9 cellular contexts compared by ENCODE assay signal in genomic region chr22:41563051-41563711, GRCh38. TPM values are rescaled to one million over a fixed set of nuclear protein-coding genes. Genes with fewer than 3 reads are reported as not detected.
DNase-seq lines count a peak whose midpoint lies in the region; ATAC-seq, FAIRE-seq and TF ChIP-seq lines count a peak whose summit lies in the region.
"Had no signal": no experiment of that assay in that cellular context is flagged by ENCODE, and none has a peak within 500 bp of the region (broad histone marks: within the 10 kb centered on the region; RNA-seq: fewer than 3 reads in every experiment).

No MANE protein-coding gene starts in this region.

- H3K4me3 ChIP-seq in BJ (ENCODE audit: low read depth, low read length), result peak overlapping the region; percentile 19
- H3K4me3 ChIP-seq in SK-N-SH (ENCODE audit: low read depth in 2 of 2, low read length in 1 of 2), result no peak overlapping the region
- H3K4me3 ChIP-seq in iPS-18c (ENCODE audit: insufficient read depth, low read depth, low read length), result peak overlapping the region; percentile 3; the same call in 1 of the 2 replicates
- H3K4me3 ChIP-seq in small intestine (ENCODE audit: low read depth in 1 of 2, low read length in 2 of 2), result no peak overlapping the region
- H3K4me3 ChIP-seq: Peyer's patch had no signal

- H3K27ac ChIP-seq in SK-N-SH (ENCODE audit: low read depth in 2 of 2, low read length in 1 of 2) (peak overlapping the region in 1 of 2 experiments; percentile 71; a peak in 3 of 4 replicates), small intestine (ENCODE audit: low read depth in 1 of 2, low read length in 1 of 2) (peak overlapping the region in 1 of 2 donors; percentile 12)

- 3% methylated on average over 6 of the region's 10 CpGs for WGBS in SK-N-SH (ENCODE audit: low lambda C conversion rate)
- 51 to 59% (median 53%) methylated on average over 10 of the region's 10 CpGs for WGBS in small intestine, 3 donors

- no peak overlapping the region for H3K9ac ChIP-seq in SK-N-SH

- no peak for ATAC-seq in HG03460 (IDR thresholded peaks at IDR 0.05; ENCODE audit: unreplicated experiment)
- ATAC-seq: activated naive CD8-positive, alpha-beta T cell treated with anti-CD3 and anti-CD28 coated beads, Interleukin-2, amount 50 U/mL, for 24 hours had no signal

- CTCF ChIA-PET in BJ (lab: Yijun Ruan, JAX), result interaction anchor here (0.9 to 4.5 kb wide), 4 partner anchors 19 to 35 kb away, joined by 3 to 20 read pairs (median 6); partner anchors contain the start of genes PMM1 and POLR3H
- CTCF ChIA-PET in SK-N-SH (lab: Yijun Ruan, JAX), result no interaction called here

- H4K20me1 ChIP-seq in SK-N-SH (ENCODE audit: insufficient read depth), result no peaks in the 10 kb centered on the region

- DNase-seq in BJ (ENCODE audit: low read depth) (peak; percentile 70), SK-N-SH (no peak), small intestine (no peak), OCI-M1 (lab: John Stamatoyannopoulos, UW) (no peak)
- DNase-seq: activated naive CD8-positive, alpha-beta T cell treated with anti-CD3 and anti-CD28 coated beads, Interleukin-2, amount 50 U/mL, for 24 hours; naive B cell had no signal

- no peak for TF ChIP-seq RAD21 in SK-N-SH (IDR thresholded peaks at IDR 0.05; ENCODE audit: low read length)

- POLR2A ChIA-PET in BJ (lab: Charles Lee) (interaction anchor here (1.0 kb wide), 2 partner anchors 19 to 26 kb away, joined by 3 to 5 read pairs; partner anchors contain the start of genes PMM1 and POLR3H), SK-N-SH (lab: Yijun Ruan, JAX) (no interaction called here)

- H3K9me3 ChIP-seq in SK-N-SH, result no peaks in the 10 kb centered on the region
- no peaks in the 10 kb centered on the region for H3K9me3 ChIP-seq in iPS-18c (ENCODE audit: control insufficient read depth, insufficient read depth, low read length)
- no peaks in the 10 kb centered on the region for H3K9me3 ChIP-seq in small intestine (ENCODE audit: control insufficient read depth, low read depth)
- H3K9me3 ChIP-seq: Peyer's patch had no signal

- H3K36me3 ChIP-seq in BJ (ENCODE audit: control insufficient read depth, insufficient read depth, low read length), result no peaks in the 10 kb centered on the region
- no peaks in the 10 kb centered on the region for H3K36me3 ChIP-seq in SK-N-SH (replicated peaks in 1 of 2; ENCODE audit: control insufficient read depth in 1 of 2, insufficient read depth in 2 of 2, low read length in 1 of 2)
- no peaks in the 10 kb centered on the region for H3K36me3 ChIP-seq in small intestine (ENCODE audit: control insufficient read depth in 2 of 2, insufficient read depth in 2 of 2, low read length in 2 of 2)
- H3K36me3 ChIP-seq: Peyer's patch had no signal

- no peak overlapping the region for H2AFZ ChIP-seq in SK-N-SH (ENCODE audit: low read depth)

- H3K9me2 ChIP-seq in SK-N-SH, result no peaks in the 10 kb centered on the region

- peak overlapping the region; percentile 76 for H3K4me2 ChIP-seq in SK-N-SH

- peaks cover 17% of the 10 kb centered on the region for H3F3A ChIP-seq in SK-N-SH (replicated peaks; ENCODE audit: insufficient read depth)

- no peak for TF ChIP-seq EP300 in SK-N-SH (IDR thresholded peaks at IDR 0.05; ENCODE audit: borderline replicate concordance in 1 of 2, low read depth in 1 of 2, low read length in 1 of 2)

- peaks cover 0 to 29% of the 10 kb centered on the region in 2 experiments; a peak in 1 of 4 replicates for H3K4me1 ChIP-seq in SK-N-SH (ENCODE audit: control insufficient read depth in 1 of 2, insufficient read depth in 2 of 2, low read depth in 1 of 2, low read length in 1 of 2)
- H3K4me1 ChIP-seq in small intestine (ENCODE audit: control insufficient read depth in 2 of 2, insufficient read depth in 1 of 2, low read depth in 1 of 2, low read length in 1 of 2), result no peaks in the 10 kb centered on the region
- H3K4me1 ChIP-seq: Peyer's patch had no signal

- TF ChIP-seq CTCF in BJ (IDR thresholded peaks at IDR 0.05; ENCODE audit: insufficient read depth, low read depth, low read length), result no peak
- TF ChIP-seq CTCF in SK-N-SH (IDR thresholded peaks at IDR 0.05), result no peak

- H3K27me3 ChIP-seq in BJ (ENCODE audit: control insufficient read depth, insufficient read depth, low read length) (no peaks in the 10 kb centered on the region), SK-N-SH (ENCODE audit: insufficient read depth) (no peaks in the 10 kb centered on the region), small intestine (ENCODE audit: control insufficient read depth in 2 of 2, insufficient read depth in 2 of 2, low read length in 2 of 2) (peaks cover 0 to 2% of the 10 kb centered on the region in 2 donors)

- FAIRE-seq in small intestine (lab: Jason Lieb, UNC), result no peak

- no peaks in the 10 kb centered on the region for H3K79me2 ChIP-seq in SK-N-SH (ENCODE audit: insufficient read depth)

TF ChIP-seq in SK-N-SH, 30 proteins besides CTCF, POLR2A, EP300 and RAD21:
- TF ChIP-seq TEAD4 (IDR thresholded peaks at IDR 0.05; ENCODE audit: borderline replicate concordance, insufficient read depth), result peak; percentile 22; the same call in 1 of the 2 replicates
- peak; percentile 52; the same call in 1 of the 2 replicates for TF ChIP-seq MEF2A (IDR thresholded peaks at IDR 0.05; ENCODE audit: borderline replicate concordance, low read depth)
- TF ChIP-seq RXRA (IDR thresholded peaks at IDR 0.05; ENCODE audit: borderline replicate concordance, low read depth), result peak; percentile 53; the same call in 1 of the 2 replicates
- peak; percentile 71 for TF ChIP-seq JUND (IDR thresholded peaks at IDR 0.05)
- TF ChIP-seq, protein P1, sequence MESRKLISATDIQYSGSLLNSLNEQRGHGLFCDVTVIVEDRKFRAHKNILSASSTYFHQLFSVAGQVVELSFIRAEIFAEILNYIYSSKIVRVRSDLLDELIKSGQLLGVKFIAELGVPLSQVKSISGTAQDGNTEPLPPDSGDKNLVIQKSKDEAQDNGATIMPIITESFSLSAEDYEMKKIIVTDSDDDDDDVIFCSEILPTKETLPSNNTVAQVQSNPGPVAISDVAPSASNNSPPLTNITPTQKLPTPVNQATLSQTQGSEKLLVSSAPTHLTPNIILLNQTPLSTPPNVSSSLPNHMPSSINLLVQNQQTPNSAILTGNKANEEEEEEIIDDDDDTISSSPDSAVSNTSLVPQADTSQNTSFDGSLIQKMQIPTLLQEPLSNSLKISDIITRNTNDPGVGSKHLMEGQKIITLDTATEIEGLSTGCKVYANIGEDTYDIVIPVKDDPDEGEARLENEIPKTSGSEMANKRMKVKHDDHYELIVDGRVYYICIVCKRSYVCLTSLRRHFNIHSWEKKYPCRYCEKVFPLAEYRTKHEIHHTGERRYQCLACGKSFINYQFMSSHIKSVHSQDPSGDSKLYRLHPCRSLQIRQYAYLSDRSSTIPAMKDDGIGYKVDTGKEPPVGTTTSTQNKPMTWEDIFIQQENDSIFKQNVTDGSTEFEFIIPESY (IDR thresholded peaks at IDR 0.05; ENCODE audit: borderline replicate concordance, low read depth), result no peak
- peak; percentile 86 for TF ChIP-seq FOSL2 (IDR thresholded peaks at IDR 0.05; ENCODE audit: borderline replicate concordance, low read depth)

RNA-seq across cellular contexts. Expression of gene CSDC2, which starts 2.4 kb away (rescaled TPM):
- polyA plus RNA-seq in BJ (2011; rRNA removed), result 7.1 and 14.0 TPM in 2 replicates
- polyA minus RNA-seq in BJ (2011; rRNA and poly(A)+ RNA removed), result 3.6 and 4.5 TPM in 2 replicates
- 5.5 and 5.7 TPM in 2 replicates for polyA plus RNA-seq in SK-N-SH (2012; rRNA removed)
- polyA plus RNA-seq in SK-N-SH (2012; cell fraction: cytosol; rRNA removed), result 2.0 and 3.4 TPM in 2 replicates
- 11.8 and 13.9 TPM in 2 replicates for polyA plus RNA-seq in SK-N-SH (2012; cell fraction: nucleus; rRNA removed)
- polyA plus RNA-seq in small intestine, result 1 to 10 TPM in 2 of 3 donors, under 1 TPM in 1; 0.45 to 2.7 (median 2.1) TPM

RNA-seq across cellular contexts. Expression of gene POLR3H, which starts 18.9 kb away (rescaled TPM):
- polyA plus RNA-seq in BJ (2011; rRNA removed), result 39.4 and 52.5 TPM in 2 replicates
- polyA minus RNA-seq in BJ (2011; rRNA and poly(A)+ RNA removed), result 24.5 and 27.7 TPM in 2 replicates
- polyA plus RNA-seq in SK-N-SH (2012; rRNA removed), result 22.9 and 25.8 TPM in 2 replicates
- polyA plus RNA-seq in SK-N-SH (2012; cell fraction: cytosol; rRNA removed), result 17.1 and 22.6 TPM in 2 replicates
- polyA plus RNA-seq in SK-N-SH (2012; cell fraction: nucleus; rRNA removed), result 16.8 and 21.7 TPM in 2 replicates
- polyA plus RNA-seq in small intestine, result 10 to 100 TPM in 1 of 3 donors, 1 to 10 TPM in 2; 2.7 to 18.2 (median 7.8) TPM

RNA-seq across cellular contexts. Expression of gene PMM1, which starts 26.5 kb away (rescaled TPM):
- polyA plus RNA-seq in BJ (2011; rRNA removed) (70.7 and 109 TPM in 2 replicates), SK-N-SH (2012; rRNA removed) (44.3 and 46.4 TPM in 2 replicates), small intestine (100 to 1,000 TPM in 2 of 3 donors, 10 to 100 TPM in 1; 45.5 to 125 (median 122) TPM)
- 24.8 and 39.8 TPM in 2 replicates for polyA minus RNA-seq in BJ (2011; rRNA and poly(A)+ RNA removed)
- polyA plus RNA-seq in SK-N-SH (2012; cell fraction: cytosol; rRNA removed), result 29.1 and 34.9 TPM in 2 replicates
- polyA plus RNA-seq in SK-N-SH (2012; cell fraction: nucleus; rRNA removed), result 79.8 and 109 TPM in 2 replicates

RNA-seq across cellular contexts. Expression of gene DESI1, which starts 57.7 kb away (rescaled TPM):
- 33.3 and 35.7 TPM in 2 replicates for polyA plus RNA-seq in BJ (2011; rRNA removed)
- 24.3 and 26.8 TPM in 2 replicates for polyA minus RNA-seq in BJ (2011; rRNA and poly(A)+ RNA removed)
- polyA plus RNA-seq in SK-N-SH (2012; rRNA removed), result 8.2 and 12.7 TPM in 2 replicates
- 6.4 and 7.9 TPM in 2 replicates for polyA plus RNA-seq in SK-N-SH (2012; cell fraction: cytosol; rRNA removed)
- 11.7 and 20.5 TPM in 2 replicates for polyA plus RNA-seq in SK-N-SH (2012; cell fraction: nucleus; rRNA removed)
- polyA plus RNA-seq in small intestine, result 10 to 100 TPM; 16.5 to 21.5 (median 21.3) TPM

RNA-seq across cellular contexts. Expression of gene XRCC6, which starts 57.9 kb away (rescaled TPM):
- polyA plus RNA-seq in BJ (2011; rRNA removed) (105 and 137 TPM in 2 replicates), SK-N-SH (2012; rRNA removed) (78.1 and 79.0 TPM in 2 replicates), small intestine (100 to 1,000 TPM; 138 to 189 (median 143) TPM)
- polyA minus RNA-seq in BJ (2011; rRNA and poly(A)+ RNA removed), result 82.5 and 95.5 TPM in 2 replicates
- polyA plus RNA-seq in SK-N-SH (2012; cell fraction: cytosol; rRNA removed), result 91.8 and 99.0 TPM in 2 replicates
- 53.7 and 58.9 TPM in 2 replicates for polyA plus RNA-seq in SK-N-SH (2012; cell fraction: nucleus; rRNA removed)

Comparison
In these comparisons a context has a peak if more than half of its experiments do, and no peak if none do; other contexts are left out.
1. H3K4me3 ChIP-seq: peak in BJ (single experiment) and iPS-18c (single experiment); none in SK-N-SH (0 of 2) and small intestine (0 of 2).